1 cellular context compared by ENCODE assay signal in the genomic region with DNA sequence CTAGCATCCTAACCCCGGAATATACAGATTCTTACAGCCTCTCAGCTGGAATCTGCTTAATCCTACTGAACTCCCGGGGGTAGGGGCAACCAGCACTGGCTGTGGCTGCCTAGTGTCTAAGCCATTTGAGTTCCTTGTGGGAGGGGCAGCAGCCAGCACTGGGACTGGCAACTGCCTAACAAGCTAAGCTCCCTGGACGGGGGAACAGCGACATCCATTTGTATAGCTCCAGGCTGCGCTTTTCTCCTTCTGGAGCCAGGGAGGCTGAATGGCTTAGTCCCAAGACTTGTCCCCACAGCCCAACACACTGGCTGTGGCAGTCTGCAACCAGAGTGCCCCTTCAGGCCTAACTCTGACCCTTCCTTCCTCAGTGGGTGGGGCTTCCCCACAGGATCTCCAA.
TF ChIP-seq lines count a peak whose summit lies in the region.

No MANE protein-coding gene starts in this region.

TF ChIP-seq in H1, 55 proteins besides CTCF, POLR2A, EP300 and RAD21 (continued from another document):
- TF ChIP-seq PHF8 (conservative IDR thresholded peaks at IDR 0.05; ENCODE audit: low read depth, low read length): no peak
- no peak for TF ChIP-seq JUN (IDR thresholded peaks at IDR 0.05; ENCODE audit: low read depth, low read length)
- TF ChIP-seq TEAD4 (IDR thresholded peaks at IDR 0.05; ENCODE audit: low read depth, low read length): no peak
- TF ChIP-seq SP1 (IDR thresholded peaks at IDR 0.05; ENCODE audit: low read depth, low read length): no peak
- no peak for TF ChIP-seq CHD1 (IDR thresholded peaks at IDR 0.05; ENCODE audit: low read depth, low read length)
